ENCODE assay signal across 21 cellular contexts in genomic region chr18:13264091-13264777, GRCh38. TPM values are rescaled to one million over a fixed set of nuclear protein-coding genes. Genes with fewer than 3 reads are reported as not detected.
DNase-seq lines count a peak whose midpoint lies in the region; ATAC-seq, FAIRE-seq and TF ChIP-seq lines count a peak whose summit lies in the region.
"Had no signal": no experiment of that assay in that cellular context is flagged by ENCODE, and none has a peak within 500 bp of the region (broad histone marks: within the 10 kb centered on the region; RNA-seq: fewer than 3 reads in every experiment).

No MANE protein-coding gene starts in this region.

- H3K27ac ChIP-seq in right atrium auricular region: no peak overlapping the region
- H3K27ac ChIP-seq: suprapubic skin, VCaP had no signal

- DNase-seq in SK-N-DZ (ENCODE audit: low spot score): peak; percentile 40
- no peak for DNase-seq in central memory CD8-positive, alpha-beta T cell (ENCODE audit: low spot score in 2 of 2)
- DNase-seq in right atrium auricular region (ENCODE audit: low spot score): peak; percentile 58
- DNase-seq in sciatic nerve (ENCODE audit: low spot score): peak; percentile 50
- no peak for DNase-seq in frontal cortex (ENCODE audit: low spot score in 2 of 2)
- no peak for DNase-seq in hippocampal formation (lab: John Stamatoyannopoulos, UW)
- DNase-seq in HuH-7 (ENCODE audit: low spot score): no peak
- no peak for DNase-seq in HUDEP-2 (lab: John Stamatoyannopoulos, UW; ENCODE audit: unreplicated experiment in 76 of 76)
- DNase-seq: activated naive CD4-positive, alpha-beta T cell; islet precursor cell; midbrain; NCI-H1694; NCI-H2227 treated with DMSO at 0.1 percent for 48 hours; NK-92 treated with Interleukin-12 subunit alpha and Interleukin-12 subunit beta, amount 100 ng/mL, for 24 hours; T-helper 1 cell had no signal

- H3K4me1 ChIP-seq in right atrium auricular region: peaks cover 0 to 94% of the 10 kb centered on the region in 2 donors

- no peaks in the 10 kb centered on the region for H3K36me3 ChIP-seq in right atrium auricular region
- H3K36me3 ChIP-seq: suprapubic skin had no signal

- no peak overlapping the region for H3K4me3 ChIP-seq in right atrium auricular region
- H3K4me3 ChIP-seq: dorsolateral prefrontal cortex, suprapubic skin had no signal

- no peaks in the 10 kb centered on the region for H3K27me3 ChIP-seq in right atrium auricular region
- H3K27me3 ChIP-seq: dorsolateral prefrontal cortex, suprapubic skin had no signal

- H3K4me1 Mint-ChIP-seq in central memory CD8-positive, alpha-beta T cell: peaks cover 37% of the 10 kb centered on the region

- intact Hi-C loops in sciatic nerve (cut with DNase I): no loop called here

- H3K9me3 Mint-ChIP-seq in central memory CD8-positive, alpha-beta T cell: no peaks in the 10 kb centered on the region

- ATAC-seq in central memory CD8-positive, alpha-beta T cell (replicated peaks; ENCODE audit: extremely low read depth, poor library complexity, severe bottlenecking): no peak
- ATAC-seq in sciatic nerve: no peak
- ATAC-seq: esophagus mucosa, HepG2 had no signal

- FAIRE-seq in frontal cortex (lab: Jason Lieb, UNC): no peak
- FAIRE-seq: HepG2 had no signal

- no peak overlapping the region for H3K27ac Mint-ChIP-seq in central memory CD8-positive, alpha-beta T cell (ENCODE audit: low read depth)

- H3K27me3 Mint-ChIP-seq in central memory CD8-positive, alpha-beta T cell: peaks cover 15% of the 10 kb centered on the region

- H3K4me3 Mint-ChIP-seq in central memory CD8-positive, alpha-beta T cell: peak overlapping the region; percentile 11

- H3K36me3 Mint-ChIP-seq in central memory CD8-positive, alpha-beta T cell (ENCODE audit: insufficient read depth): no peaks in the 10 kb centered on the region

- no peak for TF ChIP-seq CTCF in right atrium auricular region (IDR thresholded peaks at IDR 0.05)

- H3K9me3 ChIP-seq in right atrium auricular region: no peaks in the 10 kb centered on the region
- H3K9me3 ChIP-seq: suprapubic skin had no signal

RNA-seq across cellular contexts. Expression of gene LDLRAD4, which starts 45.7 kb away (rescaled TPM):
- polyA plus RNA-seq in SK-N-DZ (2014; cell fraction: cytosol; rRNA removed): 4.4 and 6.2 TPM in 2 replicates
- 4.9 and 6.1 TPM in 2 replicates for polyA plus RNA-seq in SK-N-DZ (2014; cell fraction: nucleus; rRNA removed)
- 10 to 100 TPM; 33.1 to 41.2 TPM for total RNA-seq in right atrium auricular region
- 27.1 TPM for total RNA-seq in sciatic nerve
- 60.7 TPM for total RNA-seq in frontal cortex
- total RNA-seq: MCF 10A had no signal

Comparison
In these comparisons a context has a peak if more than half of its experiments do, and no peak if none do; other contexts are left out.
1. DNase-seq: peak in SK-N-DZ (single experiment), right atrium auricular region (single experiment) and sciatic nerve (single experiment); none in central memory CD8-positive, alpha-beta T cell (0 of 2), frontal cortex (0 of 2), hippocampal formation (0 of 2), HuH-7 (single experiment) and HUDEP-2 (0 of 76).